In the genomic region with DNA sequence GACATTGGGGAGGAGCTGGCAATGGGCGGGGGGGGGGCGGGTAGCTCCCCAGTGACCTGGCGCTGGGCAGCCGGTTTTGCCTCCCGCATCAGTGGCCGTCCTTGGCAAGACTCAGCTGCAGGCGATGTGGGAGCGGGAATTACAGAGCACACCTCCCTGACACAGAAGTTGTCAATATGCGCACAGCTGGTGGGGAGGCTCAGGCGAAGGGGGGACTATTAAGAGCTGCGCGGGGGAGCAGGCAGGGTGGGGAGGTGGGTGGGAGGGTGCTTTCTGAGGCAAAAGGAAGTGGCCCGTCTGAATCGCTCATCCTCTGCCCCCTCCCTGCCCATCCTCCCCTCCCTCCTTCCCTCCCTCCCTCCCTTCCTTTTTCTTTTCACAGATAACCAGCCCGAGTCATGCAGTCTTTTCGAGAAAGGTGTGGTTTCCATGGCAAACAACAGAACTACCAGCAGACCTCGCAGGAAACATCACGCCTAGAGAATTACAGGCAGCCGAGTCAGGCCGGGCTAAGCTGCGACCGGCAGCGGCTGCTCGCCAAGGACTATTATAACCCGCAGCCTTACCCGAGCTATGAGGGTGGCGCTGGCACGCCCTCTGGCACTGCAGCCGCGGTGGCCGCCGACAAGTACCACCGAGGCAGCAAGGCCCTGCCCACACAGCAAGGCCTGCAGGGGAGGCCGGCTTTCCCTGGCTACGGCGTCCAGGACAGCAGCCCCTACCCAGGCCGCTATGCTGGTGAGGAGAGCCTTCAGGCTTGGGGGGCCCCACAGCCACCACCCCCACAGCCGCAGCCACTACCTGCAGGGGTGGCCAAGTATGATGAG, we compare ENCODE assay signal across 1 cellular context.
TF ChIP-seq lines count a peak whose summit lies in the region.

No MANE protein-coding gene starts in this region.

TF ChIP-seq in HepG2, 621 proteins besides CTCF, POLR2A, EP300 and RAD21:
- TF ChIP-seq GATAD1 (CRISPR knock-in tag; IDR thresholded peaks at IDR 0.05), result no peak
